18 cellular contexts compared by ENCODE assay signal in genomic region chr3:124858275-124858674, GRCh38. TPM values are rescaled to one million over a fixed set of nuclear protein-coding genes. Genes with fewer than 3 reads are reported as not detected.
DNase-seq lines count a peak whose midpoint lies in the region; ATAC-seq, FAIRE-seq and TF ChIP-seq lines count a peak whose summit lies in the region.
"Had no signal": no experiment of that assay in that cellular context is flagged by ENCODE, and none has a peak within 500 bp of the region (broad histone marks: within the 10 kb centered on the region; RNA-seq: fewer than 3 reads in every experiment).

No MANE protein-coding gene starts in this region.

- H4K91ac ChIP-seq in neuronal stem cell (ENCODE audit: low read depth, low read length, poor library complexity): no peak overlapping the region

- FAIRE-seq in astrocyte (lab: Jason Lieb, UNC): peak; percentile 43
- FAIRE-seq: G401.6 had no signal

- H3K4me2 ChIP-seq in astrocyte (ENCODE audit: low read length) (no peak overlapping the region), neuronal stem cell (ENCODE audit: insufficient read depth, low read length, poor library complexity, severe bottlenecking) (no peak overlapping the region)

- H2BK12ac ChIP-seq in neuronal stem cell (ENCODE audit: low read length): no peak overlapping the region

- no peak overlapping the region for H2BK120ac ChIP-seq in neuronal stem cell (ENCODE audit: low read depth, low read length)

- TF ChIP-seq EP300 in upper lobe of left lung (IDR thresholded peaks at IDR 0.05): no peak

- peaks cover 45% of the 10 kb centered on the region for H3K79me2 ChIP-seq in astrocyte (ENCODE audit: insufficient read depth, low read length)

- DNase-seq in HCEC 1CT (peak; percentile 84), astrocyte (ENCODE audit: low read depth) (peak; percentile 76), fibroblast of pulmonary artery (ENCODE audit: low read depth) (peak; percentile 76), colonic mucosa (no peak), neuronal stem cell (ENCODE audit: low spot score) (no peak), foreskin keratinocyte (no peak), upper lobe of left lung (no peak)
- DNase-seq: activated CD4-positive, CD25-positive, alpha-beta regulatory T cell treated with anti-CD3 and anti-CD28 coated beads, Interleukin-2, amount 50 U/mL, for 72 hours; CD8-positive, alpha-beta T cell; effector memory CD4-positive, alpha-beta T cell; NCI-H1417 treated with DMSO at 0.1 percent for 48 hours; NCI-H2227 treated with DMSO at 0.1 percent for 48 hours; right cardiac atrium; stimulated activated naive CD8-positive, alpha-beta T cell treated with anti-CD3 and anti-CD28 coated beads, Interleukin-15, Interleukin-2, amounts not matched to agents 100 U/mL and 50 U/mL, for 24 hours; T-cell had no signal

- peak overlapping the region; percentile 91 for H3K27ac ChIP-seq in astrocyte (ENCODE audit: low read depth, low read length)
- peak overlapping the region; percentile 86 for H3K27ac ChIP-seq in subcutaneous abdominal adipose tissue (ENCODE audit: low read depth, low read length)
- no peak overlapping the region for H3K27ac ChIP-seq in colonic mucosa
- H3K27ac ChIP-seq in neuronal stem cell (replicated peaks; ENCODE audit: low read length): no peak overlapping the region
- H3K27ac ChIP-seq in foreskin keratinocyte: no peak overlapping the region
- H3K27ac ChIP-seq in upper lobe of left lung: peak overlapping the region in 1 of 4 donors; percentile 36

- no peak overlapping the region for H3K18ac ChIP-seq in neuronal stem cell (ENCODE audit: low read length)

- no peak for TF ChIP-seq CTCF in astrocyte (IDR thresholded peaks at IDR 0.05; ENCODE audit: insufficient read depth, low read depth, low read length)
- TF ChIP-seq CTCF in fibroblast of pulmonary artery (IDR thresholded peaks at IDR 0.05; ENCODE audit: low read length, missing control alignments): no peak
- TF ChIP-seq CTCF in colonic mucosa (IDR thresholded peaks at IDR 0.05): no peak
- TF ChIP-seq CTCF in foreskin keratinocyte (conservative IDR thresholded peaks at IDR 0.05): no peak
- no peak for TF ChIP-seq CTCF in upper lobe of left lung (IDR thresholded peaks at IDR 0.05)

- no peak overlapping the region for H2BK15ac ChIP-seq in neuronal stem cell (ENCODE audit: low read length)

- no peak overlapping the region for H2AFZ ChIP-seq in astrocyte (ENCODE audit: low read depth, low read length)
- no peak overlapping the region for H2AFZ ChIP-seq in neuronal stem cell (ENCODE audit: low read length)

- no peak for TF ChIP-seq POLR2A in upper lobe of left lung (IDR thresholded peaks at IDR 0.05)

- no peak overlapping the region for H3K4me3 Mint-ChIP-seq in astrocyte (ENCODE audit: unreplicated experiment)
- H3K4me3 Mint-ChIP-seq: CD8-positive, alpha-beta T cell; natural killer cell treated with Interleukin-12 subunit alpha and Interleukin-12 subunit beta and Interleukin-15 and Interleukin-18, amount 100 ng/mL, for 72 hours; T-cell had no signal

- H3K4me3 ChIP-seq in astrocyte (ENCODE audit: insufficient read depth, low read depth, low read length) (no peak overlapping the region), fibroblast of pulmonary artery (replicated peaks; ENCODE audit: low read depth, low read length) (no peak overlapping the region), subcutaneous abdominal adipose tissue (ENCODE audit: low read depth in 1 of 5, low read length in 5 of 5) (no peak overlapping the region), colonic mucosa (no peak overlapping the region), neuronal stem cell (ENCODE audit: low read length in 2 of 2) (no peak overlapping the region), upper lobe of left lung (no peak overlapping the region)

- ATAC-seq in foreskin keratinocyte: no peak
- no peak for ATAC-seq in upper lobe of left lung (ENCODE audit: low FRiP score in 2 of 2)
- ATAC-seq: CD8-positive, alpha-beta T cell; natural killer cell treated with Interleukin-12 subunit alpha and Interleukin-12 subunit beta and Interleukin-15 and Interleukin-18, amount 100 ng/mL, for 72 hours; stimulated activated naive CD8-positive, alpha-beta T cell treated with anti-CD3 and anti-CD28 coated beads, Interleukin-15, Interleukin-2, amounts not matched to agents 100 U/mL and 50 U/mL, for 24 hours; T-cell had no signal

- intact Hi-C loops in colonic mucosa (cut with DNase I): no loop called here

- H3K4me1 ChIP-seq in astrocyte (ENCODE audit: insufficient read depth, low read length) (peaks cover 29% of the 10 kb centered on the region), subcutaneous abdominal adipose tissue (ENCODE audit: control insufficient read depth in 5 of 5, insufficient read depth in 5 of 5, low read length in 5 of 5) (peaks cover 7 to 43% (median 28%) of the 10 kb centered on the region in 5 donors), colonic mucosa (no peaks in the 10 kb centered on the region), neuronal stem cell (ENCODE audit: control insufficient read depth in 2 of 2, insufficient read depth in 1 of 2, low read depth in 1 of 2, low read length in 2 of 2) (peaks cover 0 to 6% of the 10 kb centered on the region in 2 donors), foreskin keratinocyte (peaks cover 22% of the 10 kb centered on the region), upper lobe of left lung (peaks cover 11 to 32% (median 19%) of the 10 kb centered on the region in 4 donors)

- no peaks in the 10 kb centered on the region for H3K79me1 ChIP-seq in neuronal stem cell (ENCODE audit: low read depth, low read length)

- no CpG with 5 or more reads among the region's 1 CpG for WGBS in neuronal stem cell (ENCODE audit: extremely low coverage in 2 of 2, insufficient read length in 2 of 2, insufficient replicate concordance in 1 of 2), 2 donors
- WGBS in upper lobe of left lung, 2 donors: 39 to 64% methylated on average over 1 of the region's 1 CpG

- peaks cover 33% of the 10 kb centered on the region for H3K4me1 Mint-ChIP-seq in astrocyte (ENCODE audit: low read depth, unreplicated experiment)

- no peak overlapping the region for H2BK5ac ChIP-seq in neuronal stem cell (ENCODE audit: low read length)

- H4K20me1 ChIP-seq in astrocyte (ENCODE audit: insufficient read depth, low read length): peaks cover 4% of the 10 kb centered on the region

- H3K36me3 Mint-ChIP-seq in astrocyte (ENCODE audit: low read depth, unreplicated experiment): peaks cover 11% of the 10 kb centered on the region
- H3K36me3 Mint-ChIP-seq: CD8-positive, alpha-beta T cell; natural killer cell treated with Interleukin-12 subunit alpha and Interleukin-12 subunit beta and Interleukin-15 and Interleukin-18, amount 100 ng/mL, for 72 hours; T-cell had no signal

- no peaks in the 10 kb centered on the region for H3K9me3 ChIP-seq in astrocyte (ENCODE audit: insufficient read depth, low read depth, low read length)
- H3K9me3 ChIP-seq in subcutaneous abdominal adipose tissue (ENCODE audit: control insufficient read depth in 5 of 5, low read length in 5 of 5): no peaks in the 10 kb centered on the region
- no peaks in the 10 kb centered on the region for H3K9me3 ChIP-seq in colonic mucosa
- H3K9me3 ChIP-seq in neuronal stem cell (replicated peaks in 1 of 2; ENCODE audit: control insufficient read depth in 2 of 2, insufficient read depth in 1 of 2, low read depth in 1 of 2, low read length in 2 of 2): no peaks in the 10 kb centered on the region
- no peaks in the 10 kb centered on the region for H3K9me3 ChIP-seq in upper lobe of left lung

- no peak overlapping the region for H4K8ac ChIP-seq in neuronal stem cell (ENCODE audit: low read depth, low read length)

- no peak overlapping the region for H2AK5ac ChIP-seq in neuronal stem cell (ENCODE audit: low read depth, low read length)

- no peaks in the 10 kb centered on the region for H3K27me3 Mint-ChIP-seq in astrocyte (ENCODE audit: low read depth, unreplicated experiment)

- H3K27me3 ChIP-seq in astrocyte (ENCODE audit: insufficient read depth, low read length) (no peaks in the 10 kb centered on the region), subcutaneous abdominal adipose tissue (ENCODE audit: control insufficient read depth in 5 of 5, insufficient read depth in 4 of 5, low read length in 5 of 5) (no peaks in the 10 kb centered on the region), colonic mucosa (no peaks in the 10 kb centered on the region), neuronal stem cell (ENCODE audit: control insufficient read depth in 3 of 3, insufficient read depth in 3 of 3, low read depth in 1 of 3, low read length in 3 of 3) (no peaks in the 10 kb centered on the region), foreskin keratinocyte (no peaks in the 10 kb centered on the region), upper lobe of left lung (no peaks in the 10 kb centered on the region)

- peaks cover 7% of the 10 kb centered on the region for H3K36me3 ChIP-seq in astrocyte (ENCODE audit: insufficient read depth, low read length)
- H3K36me3 ChIP-seq in subcutaneous abdominal adipose tissue (ENCODE audit: control insufficient read depth in 5 of 5, insufficient read depth in 5 of 5, low read length in 5 of 5): peaks cover 4 to 27% (median 12%) of the 10 kb centered on the region in 5 donors
- H3K36me3 ChIP-seq in colonic mucosa: no peaks in the 10 kb centered on the region
- H3K36me3 ChIP-seq in neuronal stem cell (replicated peaks in 1 of 2; ENCODE audit: control insufficient read depth in 2 of 2, insufficient read depth in 2 of 2, low read length in 2 of 2): peaks cover 0 to 2% of the 10 kb centered on the region in 2 donors
- H3K36me3 ChIP-seq in upper lobe of left lung: no peaks in the 10 kb centered on the region

- no peak overlapping the region for H3K4ac ChIP-seq in neuronal stem cell (ENCODE audit: low read length)

- H3K23ac ChIP-seq in neuronal stem cell (ENCODE audit: low read depth, low read length, poor library complexity): no peak overlapping the region

- H3K27ac Mint-ChIP-seq in astrocyte (ENCODE audit: unreplicated experiment): peak overlapping the region; percentile 67
- H3K27ac Mint-ChIP-seq: CD8-positive, alpha-beta T cell; natural killer cell treated with Interleukin-12 subunit alpha and Interleukin-12 subunit beta and Interleukin-15 and Interleukin-18, amount 100 ng/mL, for 72 hours; T-cell had no signal

- H3K14ac ChIP-seq in neuronal stem cell (ENCODE audit: low read length): no peak overlapping the region

- H3K9me3 Mint-ChIP-seq in astrocyte (ENCODE audit: unreplicated experiment): peaks cover 2% of the 10 kb centered on the region
- H3K9me3 Mint-ChIP-seq: CD8-positive, alpha-beta T cell; natural killer cell treated with Interleukin-12 subunit alpha and Interleukin-12 subunit beta and Interleukin-15 and Interleukin-18, amount 100 ng/mL, for 72 hours; T-cell had no signal

- H3K9ac ChIP-seq in astrocyte (ENCODE audit: low read length) (peak overlapping the region; percentile 61), subcutaneous abdominal adipose tissue (ENCODE audit: low read length in 5 of 5) (peak overlapping the region in 1 of 5 donors; percentile 10), colonic mucosa (ENCODE audit: low read depth in 2 of 2, low read length in 2 of 2) (no peak overlapping the region), neuronal stem cell (ENCODE audit: low read depth, low read length, poor library complexity) (no peak overlapping the region)

RNA-seq across cellular contexts. Expression of gene ITGB5, which starts 28.9 kb away (rescaled TPM):
- total RNA-seq in astrocyte (139 and 201 TPM in 2 replicates), colonic mucosa (10 to 100 TPM; 74.4 to 74.8 TPM), foreskin keratinocyte (82.0 and 91.9 TPM in 2 replicates), upper lobe of left lung (100 to 1,000 TPM in 4 of 6 donors, 10 to 100 TPM in 2; 81.5 to 145 (median 106) TPM)
- polyA plus RNA-seq in neuronal stem cell (2013, experiment 1 of 2): 57.5 TPM
- polyA plus RNA-seq in neuronal stem cell (2013, experiment 2 of 2): 59.2 TPM
- 70.5 and 97.0 TPM in 2 replicates for polyA plus RNA-seq in foreskin keratinocyte

Comparison
In these comparisons a context has a peak if more than half of its experiments do, and no peak if none do; other contexts are left out.
1. DNase-seq: peak in HCEC 1CT (single experiment), astrocyte (single experiment) and fibroblast of pulmonary artery (single experiment); none in colonic mucosa (single experiment), neuronal stem cell (single experiment), foreskin keratinocyte (0 of 2) and upper lobe of left lung (0 of 2).
2. H3K27ac ChIP-seq: peak in astrocyte (single experiment) and subcutaneous abdominal adipose tissue (single experiment); none in colonic mucosa (single experiment), neuronal stem cell (single experiment) and foreskin keratinocyte (single experiment).